Comparison of ENCODE assay signal across 9 cellular contexts in the genomic region with DNA sequence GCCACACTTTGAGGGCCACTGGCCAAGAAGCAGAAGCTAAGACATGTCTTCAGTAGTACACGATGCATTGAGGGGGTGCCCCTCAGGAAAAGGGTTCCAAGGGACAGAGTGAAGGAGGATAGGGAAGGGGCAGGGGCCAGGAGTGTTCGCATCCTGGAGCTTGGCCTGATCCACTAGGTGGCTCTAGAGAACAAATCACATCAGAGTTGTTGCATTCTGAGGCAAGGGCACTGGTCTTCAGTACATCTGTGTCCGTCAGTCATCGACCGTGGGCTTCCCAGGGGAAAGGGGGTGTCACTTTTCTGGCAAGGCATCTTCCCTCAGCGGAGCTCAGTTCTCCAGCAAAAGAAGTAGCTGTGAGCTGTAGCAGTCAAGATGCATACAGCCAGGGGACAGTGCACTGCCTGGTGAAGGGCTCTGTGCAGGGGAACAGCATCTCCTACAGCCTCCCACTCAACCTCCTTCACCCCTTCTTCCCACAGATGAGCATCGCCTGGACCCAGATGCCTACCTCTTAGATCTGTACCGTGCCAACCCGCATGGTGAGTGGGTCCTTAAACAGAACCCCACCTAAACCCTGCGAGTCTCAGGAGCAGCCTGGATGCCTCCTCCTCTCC. TPM values are rescaled to one million over a fixed set of nuclear protein-coding genes. Genes with fewer than 3 reads are reported as not detected.
DNase-seq lines count a peak whose midpoint lies in the region; ATAC-seq and TF ChIP-seq lines count a peak whose summit lies in the region.
"Had no signal": no experiment of that assay in that cellular context is flagged by ENCODE, and none has a peak within 500 bp of the region (broad histone marks: within the 10 kb centered on the region; RNA-seq: fewer than 3 reads in every experiment).

No MANE protein-coding gene starts in this region.

- peak; percentile 43 for ATAC-seq in Right ventricle myocardium inferior
- ATAC-seq in right cardiac atrium: no peak
- ATAC-seq in GM18502 (IDR thresholded peaks at IDR 0.05; ENCODE audit: poor library complexity, unreplicated experiment): no peak
- ATAC-seq in GM18519 (IDR thresholded peaks at IDR 0.05; ENCODE audit: low FRiP score, unreplicated experiment): no peak
- ATAC-seq: body of pancreas had no signal

- peak; percentile 16 to 78 (median 64) for TF ChIP-seq CTCF in dorsolateral prefrontal cortex (IDR thresholded peaks at IDR 0.05 in 54 of 56, conservative IDR thresholded peaks at IDR 0.05 in 2 of 56; ENCODE audit: low read depth in 1 of 56, partially characterized antibody in 56 of 56)

- DNase-seq in Right ventricle myocardium inferior (ENCODE audit: missing footprints): no peak
- DNase-seq in right cardiac atrium: no peak
- peak; percentile 82 to 93 for DNase-seq in NCI-H524 (lab: John Stamatoyannopoulos, UW)
- peak in 6 of 10 donors; percentile 6 to 54 (median 45) for DNase-seq in dorsolateral prefrontal cortex
- peak; percentile 13 for DNase-seq in pulmonary artery endothelial cell (ENCODE audit: low read depth, low spot score)
- DNase-seq in mucosa of gallbladder (ENCODE audit: low spot score): no peak

- intact Hi-C loops in Right ventricle myocardium inferior (cut with DNase I): loop anchor here (5.0 kb wide), 2 partner anchors 243 to 313 kb away; partner anchors contain the start of gene DHX35
- intact Hi-C loops in right cardiac atrium (cut with DNase I): loop anchor here in 3 of 4 donors (5.0 kb wide), 4 partner anchors 83 to 248 kb away; no protein-coding TSS in a partner anchor
- intact Hi-C loops in dorsolateral prefrontal cortex (cut with DNase I): loop anchor here (1.0 to 10.0 kb wide), 6 partner anchors 65 to 313 kb away; partner anchors contain the start of genes ADIG (in 1 of the 2) and DHX35 (in 1 of the 2)

- H3K4me1 ChIP-seq in right cardiac atrium (ENCODE audit: control insufficient read depth, insufficient read depth, low read length): no peaks in the 10 kb centered on the region

- no peaks in the 10 kb centered on the region for H3K27me3 ChIP-seq in right cardiac atrium (ENCODE audit: control insufficient read depth, insufficient read depth)
- peaks cover 0 to 29% (median 5%) of the 10 kb centered on the region in 45 donors for H3K27me3 ChIP-seq in dorsolateral prefrontal cortex

- H3K4me3 ChIP-seq in right cardiac atrium (ENCODE audit: low read length) (no peak overlapping the region), dorsolateral prefrontal cortex (peak overlapping the region in 1 of 59 donors; percentile 5)
- H3K4me3 ChIP-seq: body of pancreas had no signal

- no peaks in the 10 kb centered on the region for H3K9me3 ChIP-seq in right cardiac atrium (ENCODE audit: control insufficient read depth, low read length)
- H3K9me3 ChIP-seq: body of pancreas had no signal

- WGBS in right cardiac atrium: 20% methylated on average over 10 of the region's 10 CpGs

- H3K27ac ChIP-seq in right cardiac atrium (ENCODE audit: low read length): no peak overlapping the region
- peak overlapping the region in 1 of 59 donors; percentile 31 for H3K27ac ChIP-seq in dorsolateral prefrontal cortex
- H3K27ac ChIP-seq: body of pancreas had no signal

RNA-seq across cellular contexts. Expression of gene ARHGAP40, which starts 47.8 kb away (rescaled TPM):
- total RNA-seq in Right ventricle myocardium inferior (not detected), right cardiac atrium (not detected), dorsolateral prefrontal cortex (1 to 10 TPM in 1 of 120 experiments, under 1 TPM in 17, not detected in 102; 0.13 to 1.3 (median 0.37) TPM), pulmonary artery endothelial cell (0.04 TPM in 1 of 2 replicates, not detected in the other), mucosa of gallbladder (not detected)
- not detected for polyA plus RNA-seq in right cardiac atrium
- total RNA-seq: body of pancreas had no signal

Comparison
In these comparisons a context has a peak if more than half of its experiments do, and no peak if none do; other contexts are left out.
1. DNase-seq: peak in NCI-H524 (2 of 2), dorsolateral prefrontal cortex (6 of 10) and pulmonary artery endothelial cell (single experiment); none in Right ventricle myocardium inferior (single experiment), right cardiac atrium (0 of 3) and mucosa of gallbladder (single experiment).